Comparison of ENCODE assay signal across 20 cellular contexts in the genomic region with DNA sequence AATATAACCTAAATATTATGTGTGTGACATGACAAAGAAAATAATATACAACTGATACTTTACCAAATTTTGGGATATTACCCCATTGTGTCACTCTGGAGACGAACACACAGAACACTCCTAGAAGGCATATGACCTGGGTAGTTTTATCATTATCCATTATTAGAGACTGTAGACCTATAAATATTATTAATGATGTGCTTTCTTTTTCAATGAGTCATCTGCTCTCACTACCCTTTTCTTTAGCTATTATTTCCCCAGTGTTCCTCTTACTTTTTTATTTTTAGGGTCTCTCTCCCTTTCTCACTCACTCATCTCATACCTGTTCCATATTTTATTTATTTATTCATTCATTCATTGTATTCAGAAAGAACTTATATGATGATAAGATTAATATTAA.
DNase-seq lines count a peak whose midpoint lies in the region; ATAC-seq and TF ChIP-seq lines count a peak whose summit lies in the region.
"Had no signal": no experiment of that assay in that cellular context is flagged by ENCODE, and none has a peak within 500 bp of the region (broad histone marks: within the 10 kb centered on the region; RNA-seq: fewer than 3 reads in every experiment).

No MANE protein-coding gene starts in this region.

- no peak for TF ChIP-seq POLR2A in Peyer's patch (IDR thresholded peaks at IDR 0.05)

- H3K4me1 ChIP-seq in Peyer's patch: peaks cover 0 to 4% (median 0%) of the 10 kb centered on the region in 4 donors
- H3K4me1 ChIP-seq: A549, pancreas had no signal

- no peaks in the 10 kb centered on the region for H3K9me3 ChIP-seq in Peyer's patch
- H3K9me3 ChIP-seq: A549, pancreas had no signal

- H3K27me3 Mint-ChIP-seq in T-helper 2 cell treated with Interferon-gamma antibody and Interleukin-4, amounts not matched to agents 5 μg/mL and 100 μg/mL, for 36 hours (ENCODE audit: low read depth): no peaks in the 10 kb centered on the region
- H3K27me3 Mint-ChIP-seq in naive B cell: no peaks in the 10 kb centered on the region

- no peaks in the 10 kb centered on the region for H3K27me3 ChIP-seq in Peyer's patch
- H3K27me3 ChIP-seq: pancreas had no signal

- H3K4me3 Mint-ChIP-seq in T-helper 2 cell treated with Interferon-gamma antibody and Interleukin-4, amounts not matched to agents 5 μg/mL and 100 μg/mL, for 36 hours: peak overlapping the region; percentile 87
- peak overlapping the region in 4 of 8 donors; percentile 19 to 73 (median 56) for H3K4me3 Mint-ChIP-seq in naive B cell
- H3K4me3 Mint-ChIP-seq: H9 had no signal

- H3K4me3 ChIP-seq in Peyer's patch: no peak overlapping the region
- H3K4me3 ChIP-seq: A549, pancreas, skin epidermis had no signal

- ATAC-seq in GM18909 (IDR thresholded peaks at IDR 0.05; ENCODE audit: poor library complexity, unreplicated experiment) (peak; percentile 23), naive B cell (ENCODE audit: low read depth in 2 of 2) (no peak), GM21515 (IDR thresholded peaks at IDR 0.05; ENCODE audit: unreplicated experiment) (no peak)
- ATAC-seq: A549, pancreas had no signal

- H3K36me3 Mint-ChIP-seq in T-helper 2 cell treated with Interferon-gamma antibody and Interleukin-4, amounts not matched to agents 5 μg/mL and 100 μg/mL, for 36 hours (ENCODE audit: low read depth): peaks cover 17% of the 10 kb centered on the region
- no peaks in the 10 kb centered on the region for H3K36me3 Mint-ChIP-seq in naive B cell

- H3K27ac ChIP-seq in Peyer's patch: peak overlapping the region in 1 of 4 donors; percentile 81
- H3K27ac ChIP-seq: A549, epithelial cell of prostate, pancreas had no signal

- peaks cover 4% of the 10 kb centered on the region for H3K9me3 Mint-ChIP-seq in T-helper 2 cell treated with Interferon-gamma antibody and Interleukin-4, amounts not matched to agents 5 μg/mL and 100 μg/mL, for 36 hours
- no peaks in the 10 kb centered on the region for H3K9me3 Mint-ChIP-seq in naive B cell
- H3K9me3 Mint-ChIP-seq: H9 had no signal

- peaks cover 45% of the 10 kb centered on the region for H3K4me1 Mint-ChIP-seq in T-helper 2 cell treated with Interferon-gamma antibody and Interleukin-4, amounts not matched to agents 5 μg/mL and 100 μg/mL, for 36 hours (ENCODE audit: low read depth)
- peaks cover 36 to 42% (median 42%) of the 10 kb centered on the region in 3 donors for H3K4me1 Mint-ChIP-seq in naive B cell

- H3K36me3 ChIP-seq in Peyer's patch: no peaks in the 10 kb centered on the region
- H3K36me3 ChIP-seq: pancreas had no signal

- no peak for DNase-seq in T-helper 2 cell treated with Interferon-gamma antibody and Interleukin-4, amounts not matched to agents 5 μg/mL and 100 μg/mL, for 36 hours (ENCODE audit: low spot score)
- no peak for DNase-seq in T-helper 2 cell
- peak; percentile 77 for DNase-seq in NCI-H2227 treated with DMSO at 0.1 percent for 48 hours (lab: John Stamatoyannopoulos, UW)
- DNase-seq in naive B cell: no peak
- DNase-seq in Peyer's patch: no peak
- DNase-seq in EL: no peak
- DNase-seq: amniotic stem cell, H9, islet precursor cell, KG1, midbrain, NCI-H187, NCI-H526, pancreas, substantia nigra had no signal

- TF ChIP-seq CTCF in Peyer's patch (IDR thresholded peaks at IDR 0.05): no peak

- H3K27ac Mint-ChIP-seq in T-helper 2 cell treated with Interferon-gamma antibody and Interleukin-4, amounts not matched to agents 5 μg/mL and 100 μg/mL, for 36 hours: peak overlapping the region; percentile 100
- H3K27ac Mint-ChIP-seq in naive B cell: peak overlapping the region; percentile 87 to 98 (median 95)
- H3K27ac Mint-ChIP-seq: H9 had no signal
